Comparison of ENCODE assay signal across 1 cellular context in the genomic region with DNA sequence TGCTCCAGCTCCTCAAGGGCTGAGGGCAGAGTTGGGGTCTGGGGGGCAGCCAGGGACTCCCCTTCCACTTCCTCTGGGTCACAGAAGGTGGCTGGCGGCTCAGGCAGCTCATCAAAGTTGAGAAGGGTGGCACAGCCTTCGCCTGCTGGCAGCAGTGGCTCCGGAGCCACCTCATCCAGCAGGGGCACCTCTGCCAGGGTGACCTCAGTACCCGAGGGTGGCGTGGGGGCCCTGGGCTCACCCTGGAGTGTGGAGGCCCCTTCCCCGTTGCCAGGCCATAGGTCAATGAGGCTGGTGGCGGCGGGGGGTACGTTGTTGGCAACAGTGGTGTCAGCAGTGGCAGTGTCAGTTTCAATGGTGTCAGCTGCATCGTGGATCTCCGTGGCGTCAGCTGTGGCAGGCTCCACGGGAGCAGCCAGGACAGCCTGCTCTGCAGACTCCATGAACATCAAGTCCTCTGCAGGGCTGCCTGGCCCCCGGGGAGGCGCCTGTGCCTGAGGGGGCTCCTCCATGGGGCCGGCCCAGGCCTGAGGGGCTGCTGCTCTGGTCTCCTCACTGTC.
TF ChIP-seq lines count a peak whose summit lies in the region.

No MANE protein-coding gene starts in this region.

TF ChIP-seq in HEK293, 187 proteins besides CTCF, POLR2A, EP300 and RAD21 (continued from another document):
- TF ChIP-seq, protein P1, sequence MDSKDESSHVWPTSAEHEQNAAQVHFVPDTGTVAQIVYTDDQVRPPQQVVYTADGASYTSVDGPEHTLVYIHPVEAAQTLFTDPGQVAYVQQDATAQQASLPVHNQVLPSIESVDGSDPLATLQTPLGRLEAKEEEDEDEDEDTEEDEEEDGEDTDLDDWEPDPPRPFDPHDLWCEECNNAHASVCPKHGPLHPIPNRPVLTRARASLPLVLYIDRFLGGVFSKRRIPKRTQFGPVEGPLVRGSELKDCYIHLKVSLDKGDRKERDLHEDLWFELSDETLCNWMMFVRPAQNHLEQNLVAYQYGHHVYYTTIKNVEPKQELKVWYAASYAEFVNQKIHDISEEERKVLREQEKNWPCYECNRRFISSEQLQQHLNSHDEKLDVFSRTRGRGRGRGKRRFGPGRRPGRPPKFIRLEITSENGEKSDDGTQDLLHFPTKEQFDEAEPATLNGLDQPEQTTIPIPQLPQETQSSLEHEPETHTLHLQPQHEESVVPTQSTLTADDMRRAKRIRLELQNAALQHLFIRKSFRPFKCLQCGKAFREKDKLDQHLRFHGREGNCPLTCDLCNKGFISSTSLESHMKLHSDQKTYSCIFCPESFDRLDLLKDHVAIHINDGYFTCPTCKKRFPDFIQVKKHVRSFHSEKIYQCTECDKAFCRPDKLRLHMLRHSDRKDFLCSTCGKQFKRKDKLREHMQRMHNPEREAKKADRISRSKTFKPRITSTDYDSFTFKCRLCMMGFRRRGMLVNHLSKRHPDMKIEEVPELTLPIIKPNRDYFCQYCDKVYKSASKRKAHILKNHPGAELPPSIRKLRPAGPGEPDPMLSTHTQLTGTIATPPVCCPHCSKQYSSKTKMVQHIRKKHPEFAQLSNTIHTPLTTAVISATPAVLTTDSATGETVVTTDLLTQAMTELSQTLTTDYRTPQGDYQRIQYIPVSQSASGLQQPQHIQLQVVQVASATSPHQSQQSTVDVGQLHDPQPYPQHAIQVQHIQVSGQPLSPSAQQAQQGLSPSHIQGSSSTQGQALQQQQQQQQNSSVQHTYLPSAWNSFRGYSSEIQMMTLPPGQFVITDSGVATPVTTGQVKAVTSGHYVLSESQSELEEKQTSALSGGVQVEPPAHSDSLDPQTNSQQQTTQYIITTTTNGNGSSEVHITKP (tag by site-specific recombination; IDR thresholded peaks at IDR 0.05), result no peak
- TF ChIP-seq ZNF10 (tag by site-specific recombination; IDR thresholded peaks at IDR 0.05) (0 out of 2 replicates have a peak, but pooled peaks have one; percentile 48), ZNF202 (tag by site-specific recombination; IDR thresholded peaks at IDR 0.05; ENCODE audit: borderline replicate concordance) (no peak), ZNF16 (tag by site-specific recombination; IDR thresholded peaks at IDR 0.05; ENCODE audit: low read depth) (no peak), GLIS2 (tag by site-specific recombination; IDR thresholded peaks at IDR 0.05) (peak; percentile 37; the same call in 1 of the 2 replicates), ZNF214 (tag by site-specific recombination; IDR thresholded peaks at IDR 0.05; ENCODE audit: borderline replicate concordance) (no peak)
- TF ChIP-seq, protein P2, sequence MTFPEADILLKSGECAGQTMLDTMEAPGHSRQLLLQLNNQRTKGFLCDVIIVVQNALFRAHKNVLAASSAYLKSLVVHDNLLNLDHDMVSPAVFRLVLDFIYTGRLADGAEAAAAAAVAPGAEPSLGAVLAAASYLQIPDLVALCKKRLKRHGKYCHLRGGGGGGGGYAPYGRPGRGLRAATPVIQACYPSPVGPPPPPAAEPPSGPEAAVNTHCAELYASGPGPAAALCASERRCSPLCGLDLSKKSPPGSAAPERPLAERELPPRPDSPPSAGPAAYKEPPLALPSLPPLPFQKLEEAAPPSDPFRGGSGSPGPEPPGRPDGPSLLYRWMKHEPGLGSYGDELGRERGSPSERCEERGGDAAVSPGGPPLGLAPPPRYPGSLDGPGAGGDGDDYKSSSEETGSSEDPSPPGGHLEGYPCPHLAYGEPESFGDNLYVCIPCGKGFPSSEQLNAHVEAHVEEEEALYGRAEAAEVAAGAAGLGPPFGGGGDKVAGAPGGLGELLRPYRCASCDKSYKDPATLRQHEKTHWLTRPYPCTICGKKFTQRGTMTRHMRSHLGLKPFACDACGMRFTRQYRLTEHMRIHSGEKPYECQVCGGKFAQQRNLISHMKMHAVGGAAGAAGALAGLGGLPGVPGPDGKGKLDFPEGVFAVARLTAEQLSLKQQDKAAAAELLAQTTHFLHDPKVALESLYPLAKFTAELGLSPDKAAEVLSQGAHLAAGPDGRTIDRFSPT (tag by site-specific recombination; IDR thresholded peaks at IDR 0.05), result peak; percentile 78
